12 cellular contexts compared by ENCODE assay signal in the genomic region with DNA sequence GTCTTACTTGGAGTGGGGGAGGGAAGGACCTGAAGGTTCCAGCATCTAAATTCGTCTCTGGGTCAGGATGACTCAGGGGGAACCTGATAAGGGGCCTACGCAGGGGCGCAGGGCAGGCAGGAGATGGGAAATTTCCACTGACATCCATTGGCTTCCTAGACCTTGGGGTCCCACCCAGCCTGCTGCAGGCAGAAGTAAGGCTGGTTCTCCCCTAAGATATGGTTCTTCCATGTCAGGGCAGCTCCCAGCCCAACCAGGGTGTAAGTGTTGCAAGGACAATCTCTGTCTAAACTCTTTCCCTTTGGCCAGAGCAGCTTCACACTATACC. TPM values are rescaled to one million over a fixed set of nuclear protein-coding genes. Genes with fewer than 3 reads are reported as not detected.
DNase-seq lines count a peak whose midpoint lies in the region; ATAC-seq and TF ChIP-seq lines count a peak whose summit lies in the region.
"Had no signal": no experiment of that assay in that cellular context is flagged by ENCODE, and none has a peak within 500 bp of the region (broad histone marks: within the 10 kb centered on the region; RNA-seq: fewer than 3 reads in every experiment).

No MANE protein-coding gene starts in this region.

- peak overlapping the region; percentile 68 for H3K27ac Mint-ChIP-seq in mesothelial cell of epicardium

- peak; percentile 43 for DNase-seq in H7
- DNase-seq in mesothelial cell of epicardium (ENCODE audit: low spot score in 2 of 2, unreplicated experiment in 2 of 2) = no peak
- peak in 3 of 49 donors; percentile 47 to 61 (median 57) for DNase-seq in substantia nigra (lab: John Stamatoyannopoulos, UW)
- no peak for DNase-seq in NCI-H2171 treated with DMSO at 0.1 percent for 48 hours (lab: John Stamatoyannopoulos, UW)
- DNase-seq in GM13977 (ENCODE audit: low spot score) = no peak
- no peak for DNase-seq in body of pancreas
- DNase-seq: activated CD4-positive, alpha-beta T cell treated with anti-CD3 and anti-CD28 coated beads for 4 hours; activated gamma-delta T cell; NCI-H1436 had no signal

- peaks cover 32% of the 10 kb centered on the region for H3K4me1 ChIP-seq in body of pancreas

- 25 to 44% methylated on average over 3 of the region's 3 CpGs for WGBS in body of pancreas, 2 donors

- no peak for TF ChIP-seq POLR2A in body of pancreas (IDR thresholded peaks at IDR 0.05)

- H3K9me3 Mint-ChIP-seq in mesothelial cell of epicardium = no peaks in the 10 kb centered on the region

- peaks cover 44% of the 10 kb centered on the region for H3K4me1 Mint-ChIP-seq in mesothelial cell of epicardium

- H3K36me3 ChIP-seq in H7 (replicated peaks; ENCODE audit: control insufficient read depth, insufficient read depth, low read length) (no peaks in the 10 kb centered on the region), body of pancreas (replicated peaks in 1 of 2; ENCODE audit: insufficient read depth in 1 of 2, low read depth in 2 of 2) (no peaks in the 10 kb centered on the region)

- H3K27ac ChIP-seq in cingulate gyrus (ENCODE audit: low read depth, low read length) = peak overlapping the region; percentile 99
- peak overlapping the region; percentile 100 for H3K27ac ChIP-seq in substantia nigra (ENCODE audit: low read depth, low read length, poor library complexity, severe bottlenecking)
- peak overlapping the region in 2 of 4 donors; percentile 15 to 77 for H3K27ac ChIP-seq in body of pancreas

- intact Hi-C loops in body of pancreas (cut with DNase I) = no loop called here

- in situ Hi-C loops in GM13977 (cut with MboI; ENCODE audit: low pct_unique_long_range_greater_than_20kb, low sequenced_read_pairs, unreplicated experiment) = no loop called here

- H3K4me3 ChIP-seq in H7 (ENCODE audit: insufficient read depth, low read depth, low read length) (no peak overlapping the region), body of pancreas (no peak overlapping the region)

- H3K4me3 Mint-ChIP-seq in mesothelial cell of epicardium = peak overlapping the region; percentile 51

- H3K27me3 Mint-ChIP-seq in mesothelial cell of epicardium (ENCODE audit: low read depth) = no peaks in the 10 kb centered on the region

- ATAC-seq in HG02763 (IDR thresholded peaks at IDR 0.05; ENCODE audit: unreplicated experiment) = no peak
- no peak for ATAC-seq in body of pancreas

- no peaks in the 10 kb centered on the region for H3K9me3 ChIP-seq in body of pancreas

- no peak for TF ChIP-seq CTCF in mesothelial cell of epicardium (IDR thresholded peaks at IDR 0.05; ENCODE audit: unreplicated experiment)
- TF ChIP-seq CTCF in GM13977 (IDR thresholded peaks at IDR 0.05; ENCODE audit: extremely low read depth, insufficient read depth, missing control alignments) = no peak
- no peak for TF ChIP-seq CTCF in body of pancreas (IDR thresholded peaks at IDR 0.05)

- H3K27me3 ChIP-seq in H7 (ENCODE audit: control insufficient read depth, insufficient read depth, low read length) (peaks cover 21% of the 10 kb centered on the region), body of pancreas (no peaks in the 10 kb centered on the region)

- H3K36me3 Mint-ChIP-seq in mesothelial cell of epicardium = peaks cover 3% of the 10 kb centered on the region

RNA-seq across cellular contexts. Expression of a gene that starts 2.1 kb away (rescaled TPM):
- total RNA-seq in H7 (2014; rRNA removed; shearing (Covaris generic)) = 21.5 and 33.5 TPM in 2 replicates
- 104 to 105 TPM (median 104 TPM) in 3 replicates for total RNA-seq in mesothelial cell of epicardium
- total RNA-seq in body of pancreas = 100 to 1,000 TPM; 133 to 178 TPM

RNA-seq across cellular contexts. Expression of a gene that starts 3.1 kb away (rescaled TPM):
- total RNA-seq in H7 (2014; rRNA removed; shearing (Covaris generic)) = 0.15 TPM in 1 of 2 replicates, not detected in the other
- total RNA-seq in mesothelial cell of epicardium (0.47 to 0.58 TPM in 2 of 3 replicates, not detected in the other), body of pancreas (1 to 10 TPM in 1 of 2 donors, not detected in 1; 1.3 TPM)

RNA-seq across cellular contexts. Expression of a gene that starts 7.7 kb away (rescaled TPM):
- not detected in 2 replicates for total RNA-seq in H7 (2014; rRNA removed; shearing (Covaris generic))
- total RNA-seq in mesothelial cell of epicardium (0.14 TPM in 1 of 3 replicates, not detected in the others), body of pancreas (not detected)
- total RNA-seq: lower leg skin had no signal

RNA-seq across cellular contexts. Expression of a gene that starts 15.2 kb away (rescaled TPM):
- not detected in 2 replicates for total RNA-seq in H7 (2014; rRNA removed; shearing (Covaris generic))
- 0.29 to 0.66 TPM (median 0.34 TPM) in 3 replicates for total RNA-seq in mesothelial cell of epicardium
- total RNA-seq in body of pancreas = 1 to 10 TPM in 1 of 2 donors, not detected in 1; 1.0 TPM

RNA-seq across cellular contexts. Expression of a gene that starts 27.9 kb away (rescaled TPM):
- 0.17 TPM in 1 of 2 replicates, not detected in the other for total RNA-seq in H7 (2014; rRNA removed; shearing (Covaris generic))
- total RNA-seq in mesothelial cell of epicardium (2.7 to 3.3 TPM (median 3.1 TPM) in 3 replicates), body of pancreas (not detected)
